ENCODE assay signal across 20 cellular contexts in the genomic region with DNA sequence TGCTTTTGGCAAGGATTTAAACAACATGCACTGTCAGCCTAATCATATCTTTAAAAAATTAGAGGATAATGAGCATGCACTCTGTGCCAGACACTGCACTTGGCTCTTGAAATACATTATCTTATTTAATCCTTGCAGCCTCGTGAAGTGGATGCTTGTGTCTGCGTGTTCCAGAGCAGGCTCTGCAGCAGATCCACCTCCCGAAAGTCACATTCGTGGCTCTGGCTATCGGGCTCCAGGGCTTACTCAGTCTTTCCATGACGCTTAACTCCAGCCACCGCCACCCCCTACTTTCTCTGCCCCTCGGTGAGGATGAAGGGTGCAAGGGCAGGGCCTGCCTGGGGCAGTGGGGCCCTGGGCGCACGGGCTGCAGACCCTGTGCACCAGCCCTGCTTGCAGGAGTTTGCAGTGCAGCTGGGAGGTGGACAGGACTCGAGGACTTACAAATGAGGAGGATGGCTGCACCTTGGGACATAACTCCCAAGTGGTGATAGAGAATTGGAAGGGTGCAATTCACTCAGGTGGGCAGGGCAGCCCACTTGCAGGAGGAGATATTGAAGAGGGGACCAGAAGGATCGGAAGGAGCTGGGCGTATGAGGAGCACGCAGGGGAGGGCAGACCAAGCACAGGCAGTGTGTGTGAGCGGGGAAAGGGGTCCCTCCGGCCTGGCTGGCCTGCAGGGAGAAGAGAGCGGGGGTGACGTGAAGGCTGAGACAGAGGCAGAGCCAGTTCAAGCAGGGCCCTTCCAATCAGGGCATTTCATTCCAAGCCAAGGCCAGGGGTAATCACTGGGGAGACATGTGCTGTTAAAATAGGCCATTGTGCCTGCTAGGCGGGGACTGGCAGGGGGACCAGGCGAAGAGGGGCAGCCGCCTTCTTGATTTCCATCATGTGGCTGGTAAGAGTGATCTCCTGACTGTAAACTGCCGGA.
DNase-seq lines count a peak whose midpoint lies in the region; ATAC-seq and TF ChIP-seq lines count a peak whose summit lies in the region.
"Had no signal": no experiment of that assay in that cellular context is flagged by ENCODE, and none has a peak within 500 bp of the region (broad histone marks: within the 10 kb centered on the region; RNA-seq: fewer than 3 reads in every experiment).

No MANE protein-coding gene starts in this region.

- no peaks in the 10 kb centered on the region for H3K36me3 ChIP-seq in aorta (ENCODE audit: control insufficient read depth in 1 of 2, insufficient read depth in 2 of 2, low read length in 1 of 2)
- no peaks in the 10 kb centered on the region for H3K36me3 ChIP-seq in effector memory CD4-positive, alpha-beta T cell (ENCODE audit: control insufficient read depth, insufficient read depth, low read length)

- no peaks in the 10 kb centered on the region for H3K27me3 ChIP-seq in aorta (ENCODE audit: control insufficient read depth in 1 of 2, insufficient read depth in 2 of 2, low read length in 1 of 2)
- H3K27me3 ChIP-seq in effector memory CD4-positive, alpha-beta T cell (replicated peaks; ENCODE audit: control insufficient read depth, insufficient read depth, low read length, poor library complexity, severe bottlenecking): no peaks in the 10 kb centered on the region

- peak; percentile 36 for DNase-seq in activated CD8-positive, alpha-beta memory T cell treated with anti-CD3 and anti-CD28 coated beads, Interleukin-2, amount 50 U/mL, for 48 hours
- DNase-seq in activated CD8-positive, alpha-beta memory T cell treated with anti-CD3 and anti-CD28 coated beads, Interleukin-2, amount 50 U/mL, for 4 hours: no peak
- DNase-seq in left cardiac atrium (peak; percentile 45), omental fat pad (ENCODE audit: low spot score) (no peak), aorta (peak; percentile 65 to 76), 8988T (no peak)
- no peak for DNase-seq in effector memory CD4-positive, alpha-beta T cell
- DNase-seq in activated naive CD4-positive, alpha-beta T cell (lab: John Stamatoyannopoulos, UW): no peak
- DNase-seq: ACHN; activated CD4-positive, alpha-beta T cell treated with anti-CD3 and anti-CD28 coated beads for 1 hour; activated gamma-delta T cell; amygdala; Karpas-422; kidney glomerular epithelial cell; NCI-H1092 treated with DMSO at 0.1 percent for 48 hours; NCI-H2171; occipital lobe; stimulated activated CD4-positive, alpha-beta T cell treated with anti-CD3 and anti-CD28 coated beads, Interleukin-4, amount 100 ng/mL, for 24 hours had no signal

- 49 to 51% methylated on average over 22 of the region's 22 CpGs for WGBS in aorta, 2 donors

- H3K4me1 ChIP-seq in aorta (ENCODE audit: control insufficient read depth in 1 of 2, insufficient read depth in 2 of 2, low read length in 2 of 2): no peaks in the 10 kb centered on the region
- H3K4me1 ChIP-seq in effector memory CD4-positive, alpha-beta T cell (ENCODE audit: control insufficient read depth, insufficient read depth, low read length, poor library complexity, severe bottlenecking): no peaks in the 10 kb centered on the region

- H3K4me3 ChIP-seq in aorta (ENCODE audit: low read length in 2 of 2): no peak overlapping the region
- no peak overlapping the region for H3K4me3 ChIP-seq in effector memory CD4-positive, alpha-beta T cell (ENCODE audit: insufficient read depth, low read depth, low read length, poor library complexity, severe bottlenecking)
- H3K4me3 ChIP-seq: mucosa of descending colon, skin epidermis had no signal

- H3K9me3 ChIP-seq in aorta (ENCODE audit: control insufficient read depth, low read length): no peaks in the 10 kb centered on the region
- H3K9me3 ChIP-seq in effector memory CD4-positive, alpha-beta T cell (ENCODE audit: control insufficient read depth, low read length): no peaks in the 10 kb centered on the region
- H3K9me3 ChIP-seq: mucosa of descending colon had no signal

- TF ChIP-seq CTCF in omental fat pad (IDR thresholded peaks at IDR 0.05): no peak

- intact Hi-C loops in left cardiac atrium (cut with DNase I) (no loop called here), aorta (cut with DNase I) (no loop called here)

- no peak overlapping the region for H3K27ac ChIP-seq in aorta (ENCODE audit: low read depth in 1 of 2, low read length in 2 of 2)
- no peak overlapping the region for H3K27ac ChIP-seq in effector memory CD4-positive, alpha-beta T cell (ENCODE audit: insufficient read depth, low read length, poor library complexity, severe bottlenecking)

- ATAC-seq in left cardiac atrium (peak; percentile 42 to 74), omental fat pad (ENCODE audit: low FRiP score) (peak; percentile 19), aorta (ENCODE audit: low FRiP score) (peak; percentile 22)
- ATAC-seq: mucosa of descending colon had no signal

Comparison
In these comparisons a context has a peak if more than half of its experiments do, and no peak if none do; other contexts are left out.
1. DNase-seq: peak in activated CD8-positive, alpha-beta memory T cell treated with anti-CD3 and anti-CD28 coated beads, Interleukin-2, amount 50 U/mL, for 48 hours (single experiment), left cardiac atrium (single experiment) and aorta (2 of 2); none in activated CD8-positive, alpha-beta memory T cell treated with anti-CD3 and anti-CD28 coated beads, Interleukin-2, amount 50 U/mL, for 4 hours (single experiment), omental fat pad (single experiment), effector memory CD4-positive, alpha-beta T cell (0 of 3), activated naive CD4-positive, alpha-beta T cell (0 of 4) and 8988T (single experiment).
2. Peak in every context shown above with its lines, with median percentiles within 50 percentile points of each other: ATAC-seq.